1 cellular context compared by ENCODE assay signal in the genomic region with DNA sequence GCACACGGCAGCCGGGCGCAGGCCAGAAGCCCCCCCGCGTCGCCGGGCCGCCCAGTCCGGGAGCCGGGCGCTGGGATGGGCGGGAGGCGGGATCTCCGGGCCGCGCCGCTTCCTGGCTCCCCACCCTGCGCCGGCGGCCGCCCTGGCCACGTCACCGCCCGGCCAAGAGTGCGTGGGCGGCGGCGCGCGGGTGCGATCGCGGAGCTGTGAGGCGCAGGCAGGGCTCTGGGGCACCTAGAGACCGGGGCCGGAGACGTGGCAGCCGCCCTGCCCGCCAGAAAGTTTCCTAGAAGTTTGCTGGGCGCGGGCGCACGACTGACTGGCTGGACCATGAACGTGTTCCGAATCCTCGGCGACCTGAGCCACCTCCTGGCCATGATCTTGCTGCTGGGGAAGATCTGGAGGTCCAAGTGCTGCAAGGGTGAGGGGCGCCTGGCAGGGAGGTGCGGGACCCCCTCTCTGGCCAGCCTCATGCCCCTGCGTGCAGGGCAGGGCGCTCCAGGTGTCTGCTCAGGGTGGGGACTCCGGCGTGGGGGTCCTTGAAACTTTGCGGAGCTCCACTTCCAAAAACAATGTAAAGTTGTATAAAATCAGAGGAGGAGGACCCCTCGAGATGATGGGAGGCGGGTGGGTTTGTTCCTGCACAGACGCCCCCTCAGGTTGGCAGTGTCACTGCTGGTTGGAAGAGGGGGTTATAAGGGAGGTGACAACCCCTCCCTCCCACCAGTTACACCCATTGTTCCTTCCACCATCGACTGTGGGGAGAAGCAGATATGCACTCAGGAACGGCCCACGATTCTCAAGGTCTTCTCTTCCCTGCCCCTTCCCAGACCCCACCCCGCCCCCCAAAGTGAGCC.
TF ChIP-seq lines count a peak whose summit lies in the region.

A gene (plus strand): TSS at position 193 of the 857 bp plus-strand sequence. CDS start 138 bp downstream, at position 331.

TF ChIP-seq in H1, 55 proteins besides CTCF, POLR2A, EP300 and RAD21 (continued from another document):
- TF ChIP-seq, protein P1, sequence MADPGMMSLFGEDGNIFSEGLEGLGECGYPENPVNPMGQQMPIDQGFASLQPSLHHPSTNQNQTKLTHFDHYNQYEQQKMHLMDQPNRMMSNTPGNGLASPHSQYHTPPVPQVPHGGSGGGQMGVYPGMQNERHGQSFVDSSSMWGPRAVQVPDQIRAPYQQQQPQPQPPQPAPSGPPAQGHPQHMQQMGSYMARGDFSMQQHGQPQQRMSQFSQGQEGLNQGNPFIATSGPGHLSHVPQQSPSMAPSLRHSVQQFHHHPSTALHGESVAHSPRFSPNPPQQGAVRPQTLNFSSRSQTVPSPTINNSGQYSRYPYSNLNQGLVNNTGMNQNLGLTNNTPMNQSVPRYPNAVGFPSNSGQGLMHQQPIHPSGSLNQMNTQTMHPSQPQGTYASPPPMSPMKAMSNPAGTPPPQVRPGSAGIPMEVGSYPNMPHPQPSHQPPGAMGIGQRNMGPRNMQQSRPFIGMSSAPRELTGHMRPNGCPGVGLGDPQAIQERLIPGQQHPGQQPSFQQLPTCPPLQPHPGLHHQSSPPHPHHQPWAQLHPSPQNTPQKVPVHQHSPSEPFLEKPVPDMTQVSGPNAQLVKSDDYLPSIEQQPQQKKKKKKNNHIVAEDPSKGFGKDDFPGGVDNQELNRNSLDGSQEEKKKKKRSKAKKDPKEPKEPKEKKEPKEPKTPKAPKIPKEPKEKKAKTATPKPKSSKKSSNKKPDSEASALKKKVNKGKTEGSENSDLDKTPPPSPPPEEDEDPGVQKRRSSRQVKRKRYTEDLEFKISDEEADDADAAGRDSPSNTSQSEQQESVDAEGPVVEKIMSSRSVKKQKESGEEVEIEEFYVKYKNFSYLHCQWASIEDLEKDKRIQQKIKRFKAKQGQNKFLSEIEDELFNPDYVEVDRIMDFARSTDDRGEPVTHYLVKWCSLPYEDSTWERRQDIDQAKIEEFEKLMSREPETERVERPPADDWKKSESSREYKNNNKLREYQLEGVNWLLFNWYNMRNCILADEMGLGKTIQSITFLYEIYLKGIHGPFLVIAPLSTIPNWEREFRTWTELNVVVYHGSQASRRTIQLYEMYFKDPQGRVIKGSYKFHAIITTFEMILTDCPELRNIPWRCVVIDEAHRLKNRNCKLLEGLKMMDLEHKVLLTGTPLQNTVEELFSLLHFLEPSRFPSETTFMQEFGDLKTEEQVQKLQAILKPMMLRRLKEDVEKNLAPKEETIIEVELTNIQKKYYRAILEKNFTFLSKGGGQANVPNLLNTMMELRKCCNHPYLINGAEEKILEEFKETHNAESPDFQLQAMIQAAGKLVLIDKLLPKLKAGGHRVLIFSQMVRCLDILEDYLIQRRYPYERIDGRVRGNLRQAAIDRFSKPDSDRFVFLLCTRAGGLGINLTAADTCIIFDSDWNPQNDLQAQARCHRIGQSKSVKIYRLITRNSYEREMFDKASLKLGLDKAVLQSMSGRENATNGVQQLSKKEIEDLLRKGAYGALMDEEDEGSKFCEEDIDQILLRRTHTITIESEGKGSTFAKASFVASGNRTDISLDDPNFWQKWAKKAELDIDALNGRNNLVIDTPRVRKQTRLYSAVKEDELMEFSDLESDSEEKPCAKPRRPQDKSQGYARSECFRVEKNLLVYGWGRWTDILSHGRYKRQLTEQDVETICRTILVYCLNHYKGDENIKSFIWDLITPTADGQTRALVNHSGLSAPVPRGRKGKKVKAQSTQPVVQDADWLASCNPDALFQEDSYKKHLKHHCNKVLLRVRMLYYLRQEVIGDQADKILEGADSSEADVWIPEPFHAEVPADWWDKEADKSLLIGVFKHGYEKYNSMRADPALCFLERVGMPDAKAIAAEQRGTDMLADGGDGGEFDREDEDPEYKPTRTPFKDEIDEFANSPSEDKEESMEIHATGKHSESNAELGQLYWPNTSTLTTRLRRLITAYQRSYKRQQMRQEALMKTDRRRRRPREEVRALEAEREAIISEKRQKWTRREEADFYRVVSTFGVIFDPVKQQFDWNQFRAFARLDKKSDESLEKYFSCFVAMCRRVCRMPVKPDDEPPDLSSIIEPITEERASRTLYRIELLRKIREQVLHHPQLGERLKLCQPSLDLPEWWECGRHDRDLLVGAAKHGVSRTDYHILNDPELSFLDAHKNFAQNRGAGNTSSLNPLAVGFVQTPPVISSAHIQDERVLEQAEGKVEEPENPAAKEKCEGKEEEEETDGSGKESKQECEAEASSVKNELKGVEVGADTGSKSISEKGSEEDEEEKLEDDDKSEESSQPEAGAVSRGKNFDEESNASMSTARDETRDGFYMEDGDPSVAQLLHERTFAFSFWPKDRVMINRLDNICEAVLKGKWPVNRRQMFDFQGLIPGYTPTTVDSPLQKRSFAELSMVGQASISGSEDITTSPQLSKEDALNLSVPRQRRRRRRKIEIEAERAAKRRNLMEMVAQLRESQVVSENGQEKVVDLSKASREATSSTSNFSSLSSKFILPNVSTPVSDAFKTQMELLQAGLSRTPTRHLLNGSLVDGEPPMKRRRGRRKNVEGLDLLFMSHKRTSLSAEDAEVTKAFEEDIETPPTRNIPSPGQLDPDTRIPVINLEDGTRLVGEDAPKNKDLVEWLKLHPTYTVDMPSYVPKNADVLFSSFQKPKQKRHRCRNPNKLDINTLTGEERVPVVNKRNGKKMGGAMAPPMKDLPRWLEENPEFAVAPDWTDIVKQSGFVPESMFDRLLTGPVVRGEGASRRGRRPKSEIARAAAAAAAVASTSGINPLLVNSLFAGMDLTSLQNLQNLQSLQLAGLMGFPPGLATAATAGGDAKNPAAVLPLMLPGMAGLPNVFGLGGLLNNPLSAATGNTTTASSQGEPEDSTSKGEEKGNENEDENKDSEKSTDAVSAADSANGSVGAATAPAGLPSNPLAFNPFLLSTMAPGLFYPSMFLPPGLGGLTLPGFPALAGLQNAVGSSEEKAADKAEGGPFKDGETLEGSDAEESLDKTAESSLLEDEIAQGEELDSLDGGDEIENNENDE (IDR thresholded peaks at IDR 0.05; ENCODE audit: insufficient replicate concordance, low read length) = no peak
